Comparison of ENCODE assay signal across 27 cellular contexts in the genomic region with DNA sequence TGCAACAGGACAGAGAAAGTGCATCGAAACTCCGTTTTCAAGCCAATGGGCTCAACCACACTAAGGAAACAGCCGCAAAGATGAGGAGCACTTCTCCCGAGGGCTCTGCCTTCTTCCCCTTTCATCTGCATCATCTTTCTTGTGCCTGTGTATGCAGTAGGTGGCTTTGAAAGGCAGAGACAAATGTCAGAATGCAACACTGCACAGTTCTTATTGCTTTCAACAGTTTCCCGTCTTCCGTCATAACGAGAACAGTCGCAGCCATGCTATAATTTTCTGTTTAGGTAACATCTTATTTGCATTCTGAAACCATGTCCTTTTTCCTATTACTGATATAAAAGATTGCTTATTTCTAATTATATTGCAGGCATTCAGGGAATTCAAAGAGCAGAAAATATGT.
"Had no signal": no experiment of that assay in that cellular context is flagged by ENCODE, and none has a peak within 500 bp of the region (broad histone marks: within the 10 kb centered on the region; RNA-seq: fewer than 3 reads in every experiment).

No MANE protein-coding gene starts in this region.

- H3K4me3 ChIP-seq: ascending aorta, breast epithelium, coronary artery, dorsolateral prefrontal cortex had no signal

- H3K27me3 ChIP-seq: ascending aorta, breast epithelium, dorsolateral prefrontal cortex had no signal

- DNase-seq: activated B cell treated with CpG ODN at 0.5 μM for 24 hours; activated CD4-positive, alpha-beta T cell treated with anti-CD3 and anti-CD28 coated beads for 48 hours; activated CD4-positive, alpha-beta T cell treated with anti-CD3 and anti-CD28 coated beads, Interleukin-2, amount 50 U/mL, for 1 hour; activated CD4-positive, alpha-beta T cell treated with anti-CD3 and anti-CD28 coated beads, Interleukin-2, amount 50 U/mL, for 48 hours; activated CD8-positive, alpha-beta memory T cell treated with anti-CD3 and anti-CD28 coated beads, Interleukin-2, amount 10 ng/mL, durations not matched to agents 7 days and 5 days; activated CD8-positive, alpha-beta memory T cell treated with anti-CD3 and anti-CD28 coated beads, Interleukin-2, amount 50 U/mL, for 4 hours; activated CD8-positive, alpha-beta T cell treated with anti-CD3 and anti-CD28 coated beads for 36 hours; activated gamma-delta T cell; activated naive CD4-positive, alpha-beta T cell; activated naive CD4-positive, alpha-beta T cell treated with anti-CD3 and anti-CD28 coated beads, Interleukin-2, amount 10 ng/mL, durations not matched to agents 7 days and 5 days; activated naive CD8-positive, alpha-beta T cell treated with anti-CD3 and anti-CD28 coated beads, Interleukin-2, amount 10 ng/mL, durations not matched to agents 7 days and 5 days; activated T-cell treated with anti-CD3 and anti-CD28 coated beads, Interleukin-2, amount 50 U/mL, for 1 hour; activated T-cell treated with anti-CD3 and anti-CD28 coated beads, Interleukin-2, amount 50 U/mL, for 48 hours; dorsolateral prefrontal cortex; effector memory CD4-positive, alpha-beta T cell; endodermal cell; head of caudate nucleus; hippocampal formation; T1000; WERI-Rb-1 had no signal

- H3K27ac ChIP-seq: ascending aorta, breast epithelium, coronary artery, WERI-Rb-1 had no signal

- FAIRE-seq: frontal cortex had no signal

- H3K4me1 ChIP-seq: ascending aorta, breast epithelium had no signal

- ATAC-seq: activated CD4-positive, CD25-positive, alpha-beta regulatory T cell treated with anti-CD3 and anti-CD28 coated beads, Interleukin-2, amount 50 U/mL, for 24 hours; activated CD8-positive, alpha-beta memory T cell treated with anti-CD3 and anti-CD28 coated beads, Interleukin-2, amount 10 ng/mL, durations not matched to agents 7 days and 5 days; activated CD8-positive, alpha-beta T cell treated with anti-CD3 and anti-CD28 coated beads for 36 hours; activated naive CD4-positive, alpha-beta T cell treated with anti-CD3 and anti-CD28 coated beads, Interleukin-2, amount 50 U/mL, for 72 hours; esophagus mucosa had no signal

- H3K9me3 ChIP-seq: ascending aorta, breast epithelium had no signal

- H3K36me3 ChIP-seq: ascending aorta, breast epithelium had no signal
